Comparison of ENCODE assay signal across 24 cellular contexts in the genomic region with DNA sequence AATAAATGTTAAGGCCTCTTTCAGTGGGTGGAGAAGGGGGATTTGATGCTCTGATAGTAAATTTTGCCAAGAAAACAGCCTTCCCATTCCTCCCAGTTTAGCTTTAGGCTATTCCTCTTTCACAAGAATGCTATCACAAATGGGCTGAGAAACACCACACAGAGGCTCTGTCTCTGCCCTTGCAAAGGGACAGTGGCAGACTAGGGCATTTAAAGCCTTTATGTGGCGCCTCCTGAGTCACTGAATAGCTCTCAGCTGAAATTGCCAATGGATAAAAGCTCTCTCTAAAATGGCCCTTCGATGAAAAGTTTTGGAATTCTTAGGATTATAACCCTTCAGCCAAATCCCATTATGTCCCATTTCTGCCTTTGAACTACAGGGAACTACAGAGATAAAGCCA.
A peak's percentile ranks its signal among the peaks of the same experiment; 100 is the strongest.
DNase-seq lines count a peak whose midpoint lies in the region; ATAC-seq and TF ChIP-seq lines count a peak whose summit lies in the region.
"Had no signal": no experiment of that assay in that cellular context is flagged by ENCODE, and none has a peak within 500 bp of the region (broad histone marks: within the 10 kb centered on the region; RNA-seq: fewer than 3 reads in every experiment).

No MANE protein-coding gene starts in this region.

- no peaks in the 10 kb centered on the region for H3K36me3 Mint-ChIP-seq in neural progenitor cell
- H3K36me3 Mint-ChIP-seq: CD14-positive monocyte; CD4-positive, alpha-beta memory T cell; CD4-positive, CD25-positive, alpha-beta regulatory T cell; CD8-positive, alpha-beta memory T cell had no signal

- no peak overlapping the region for H3K18ac ChIP-seq in mesendoderm (ENCODE audit: low read length)

- H4K8ac ChIP-seq in mesendoderm (ENCODE audit: low read depth, low read length): no peak overlapping the region

- H3K4me1 ChIP-seq in HAP-1 (peaks cover 15% of the 10 kb centered on the region), mesendoderm (ENCODE audit: control insufficient read depth, low read depth, low read length) (no peaks in the 10 kb centered on the region), neural progenitor cell (peaks cover 3% of the 10 kb centered on the region)
- H3K4me1 ChIP-seq: BE2C, BLaER1 had no signal

- no peaks in the 10 kb centered on the region for H3K9me3 ChIP-seq in HAP-1
- no peaks in the 10 kb centered on the region for H3K9me3 ChIP-seq in neural progenitor cell (ENCODE audit: low read depth)
- H3K9me3 ChIP-seq: BE2C had no signal

- DNase-seq in HAP-1 (ENCODE audit: low spot score in 2 of 2): peak; percentile 61 to 75
- DNase-seq in mesendoderm: peak; percentile 54
- DNase-seq in neural progenitor cell (ENCODE audit: low spot score): peak; percentile 8
- no peak for DNase-seq in GF-D8 (lab: John Stamatoyannopoulos, UW)
- no peak for DNase-seq in SHP77 (lab: John Stamatoyannopoulos, UW)
- DNase-seq in erythroblast (lab: John Stamatoyannopoulos, UW): no peak
- DNase-seq: 8988T; ACHN; BE2C; C1 segment of cervical spinal cord; CD4-positive, alpha-beta memory T cell; CD4-positive, CD25-positive, alpha-beta regulatory T cell; CD8-positive, alpha-beta memory T cell; COR-L47; DMS 273 treated with DMSO at 0.1 percent for 48 hours; DMS153; DMS53; DMS79; DND-41; EL had no signal

- H3K4me1 Mint-ChIP-seq in neural progenitor cell: peaks cover 17% of the 10 kb centered on the region
- H3K4me1 Mint-ChIP-seq: CD14-positive monocyte; CD4-positive, alpha-beta memory T cell; CD4-positive, CD25-positive, alpha-beta regulatory T cell; CD8-positive, alpha-beta memory T cell had no signal

- H3K4me2 ChIP-seq in mesendoderm (ENCODE audit: low read length) (no peak overlapping the region), neural progenitor cell (no peak overlapping the region)
- H3K4me2 ChIP-seq: BLaER1 had no signal

- H2BK5ac ChIP-seq in mesendoderm (ENCODE audit: low read length): no peak overlapping the region

- peaks cover 10% of the 10 kb centered on the region for H3K9me3 Mint-ChIP-seq in neural progenitor cell

- no peak overlapping the region for H3K27ac Mint-ChIP-seq in neural progenitor cell
- H3K27ac Mint-ChIP-seq: CD14-positive monocyte; CD4-positive, CD25-positive, alpha-beta regulatory T cell; CD8-positive, alpha-beta memory T cell had no signal

- H2BK120ac ChIP-seq in mesendoderm (ENCODE audit: low read depth, low read length): no peak overlapping the region

- H3K36me3 ChIP-seq in HAP-1 (replicated peaks): no peaks in the 10 kb centered on the region
- H3K36me3 ChIP-seq in mesendoderm (ENCODE audit: control insufficient read depth, insufficient read depth, low read length): no peaks in the 10 kb centered on the region
- H3K36me3 ChIP-seq in neural progenitor cell: no peaks in the 10 kb centered on the region
- H3K36me3 ChIP-seq: BE2C, BLaER1 had no signal

- H4K20me1 ChIP-seq in neural progenitor cell (ENCODE audit: low read depth): no peaks in the 10 kb centered on the region
- H4K20me1 ChIP-seq: BLaER1 had no signal

- no peaks in the 10 kb centered on the region for H3K27me3 ChIP-seq in HAP-1 (ENCODE audit: low read depth)
- H3K27me3 ChIP-seq in mesendoderm (ENCODE audit: insufficient read depth, low read length, poor library complexity): no peaks in the 10 kb centered on the region
- H3K27me3 ChIP-seq in neural progenitor cell: no peaks in the 10 kb centered on the region
- H3K27me3 ChIP-seq: BE2C, BLaER1 had no signal

- no peak overlapping the region for H4K5ac ChIP-seq in mesendoderm (ENCODE audit: low read length)

- H3K9ac ChIP-seq in mesendoderm (ENCODE audit: low read length) (no peak overlapping the region), neural progenitor cell (no peak overlapping the region)
- H3K9ac ChIP-seq: BLaER1 had no signal

- no CpG with 5 or more reads among the region's 2 CpGs for WGBS in mesendoderm (ENCODE audit: extremely low coverage, insufficient coverage, low lambda C conversion rate)

- H3K27me3 Mint-ChIP-seq in neural progenitor cell (ENCODE audit: insufficient read depth, low read depth): no peaks in the 10 kb centered on the region
- H3K27me3 Mint-ChIP-seq: CD4-positive, alpha-beta memory T cell; CD4-positive, CD25-positive, alpha-beta regulatory T cell; CD8-positive, alpha-beta memory T cell had no signal

- no peak overlapping the region for H3K4ac ChIP-seq in mesendoderm (ENCODE audit: low read depth, low read length)

- H3K79me1 ChIP-seq in mesendoderm (ENCODE audit: low read length): no peaks in the 10 kb centered on the region

- H3F3A ChIP-seq in neural progenitor cell (ENCODE audit: low read depth): no peaks in the 10 kb centered on the region

- no peak overlapping the region for H3K4me3 Mint-ChIP-seq in neural progenitor cell
- H3K4me3 Mint-ChIP-seq: CD14-positive monocyte; CD4-positive, alpha-beta memory T cell; CD4-positive, CD25-positive, alpha-beta regulatory T cell; CD8-positive, alpha-beta memory T cell had no signal

- ATAC-seq in GM18868 (IDR thresholded peaks at IDR 0.05; ENCODE audit: unreplicated experiment): no peak
- ATAC-seq: GM12878 had no signal

- no peak overlapping the region for H2AFZ ChIP-seq in neural progenitor cell (replicated peaks)

- in situ Hi-C loops in HAP-1 (cut with MboI; ENCODE audit: low sequenced_read_pairs): no loop called here

- H2AK5ac ChIP-seq in mesendoderm (ENCODE audit: low read length): no peak overlapping the region

- no peak overlapping the region for H2BK15ac ChIP-seq in mesendoderm (replicated peaks; ENCODE audit: low read depth)

- H3K4me3 ChIP-seq in HAP-1: no peak overlapping the region
- H3K4me3 ChIP-seq in mesendoderm (ENCODE audit: low read length): no peak overlapping the region
- H3K4me3 ChIP-seq in neural progenitor cell: no peak overlapping the region
- H3K4me3 ChIP-seq: BLaER1, GM12878 had no signal

- no peak for TF ChIP-seq CTCF in neural progenitor cell (IDR thresholded peaks at IDR 0.05)

- H3K23ac ChIP-seq in mesendoderm (ENCODE audit: low read length): no peak overlapping the region

- H3K79me2 ChIP-seq in mesendoderm (ENCODE audit: control insufficient read depth, insufficient read depth, low read length) (no peaks in the 10 kb centered on the region), neural progenitor cell (ENCODE audit: low read depth) (no peaks in the 10 kb centered on the region)

- no peak overlapping the region for H3K56ac ChIP-seq in mesendoderm (ENCODE audit: low read length)

- H3K27ac ChIP-seq in mesendoderm (ENCODE audit: low read depth, low read length) (no peak overlapping the region), neural progenitor cell (no peak overlapping the region)
- H3K27ac ChIP-seq: BLaER1 had no signal

- no peak for TF ChIP-seq POLR2A in erythroblast (IDR thresholded peaks at IDR 0.05; ENCODE audit: low read length)

Comparison
In these comparisons a context has a peak if more than half of its experiments do, and no peak if none do; other contexts are left out.
1. DNase-seq: peak in HAP-1 (2 of 2), mesendoderm (single experiment) and neural progenitor cell (single experiment); none in GF-D8 (single experiment), SHP77 (0 of 2) and erythroblast (0 of 2).